31 cellular contexts compared by ENCODE assay signal in genomic region chr20:53270792-53271375, GRCh38.
"Had no signal": no experiment of that assay in that cellular context is flagged by ENCODE, and none has a peak within 500 bp of the region (broad histone marks: within the 10 kb centered on the region; RNA-seq: fewer than 3 reads in every experiment).

No MANE protein-coding gene starts in this region.

- H3K36me3 ChIP-seq: colonic mucosa, esophagus muscularis mucosa, gastroesophageal sphincter, heart right ventricle, neutrophil, pancreas, right atrium auricular region, suprapubic skin, transverse colon, upper lobe of right lung, uterus had no signal

- H3K4me1 Mint-ChIP-seq: immature natural killer cell; memory B cell; natural killer cell; neural crest cell; stimulated activated naive CD8-positive, alpha-beta T cell treated with anti-CD3 and anti-CD28 coated beads, Interleukin-15, amount 100 ng/mL, for 72 hours had no signal

- H3K4me3 Mint-ChIP-seq: dendritic cell treated with granulocyte-macrophage colony-stimulating factor and Interleukin-4, amounts not matched to agents 40 ng/mL and 50 ng/mL, for 4 days; immature natural killer cell; memory B cell; natural killer cell; neural crest cell; stimulated activated naive CD8-positive, alpha-beta T cell treated with anti-CD3 and anti-CD28 coated beads, Interleukin-15, amount 100 ng/mL, for 72 hours had no signal

- DNase-seq: colonic mucosa; effector CD8-positive, alpha-beta T cell; foreskin keratinocyte; heart right ventricle; hippocampal formation; immature natural killer cell; islet precursor cell; natural killer cell; pancreas; stimulated activated CD4-positive, alpha-beta T cell treated with anti-CD3 and anti-CD28 coated beads, Interleukin-12 subunit alpha, Interleukin-12 subunit beta, amount 100 ng/mL, for 4 hours; stimulated activated CD4-positive, alpha-beta T cell treated with anti-CD3 and anti-CD28 coated beads, Interleukin-1b, Interleukin-23, amount 100 ng/mL, for 48 hours; stimulated activated CD4-positive, alpha-beta T cell treated with anti-CD3 and anti-CD28 coated beads, Interleukin-4, amount 100 ng/mL, for 1 hour; stimulated activated CD8-positive, alpha-beta memory T cell treated with anti-CD3 and anti-CD28 coated beads, Interleukin-4, amount 100 ng/mL, for 48 hours; stimulated activated naive CD4-positive, alpha-beta T cell; stimulated activated naive CD8-positive, alpha-beta T cell treated with anti-CD3 and anti-CD28 coated beads, Interleukin-15, amount 100 ng/mL, for 72 hours; transverse colon; upper lobe of right lung; uterus had no signal

- H3K4me3 ChIP-seq: colonic mucosa, esophagus muscularis mucosa, gastroesophageal sphincter, heart right ventricle, lung, pancreas, right atrium auricular region, smooth muscle cell, suprapubic skin, transverse colon, upper lobe of right lung, uterus had no signal

- H3K9me3 Mint-ChIP-seq: dendritic cell treated with granulocyte-macrophage colony-stimulating factor and Interleukin-4, amounts not matched to agents 40 ng/mL and 50 ng/mL, for 4 days; immature natural killer cell; memory B cell; natural killer cell; neural crest cell; stimulated activated naive CD8-positive, alpha-beta T cell treated with anti-CD3 and anti-CD28 coated beads, Interleukin-15, amount 100 ng/mL, for 72 hours had no signal

- H3K4me1 ChIP-seq: colonic mucosa, esophagus muscularis mucosa, foreskin keratinocyte, gastroesophageal sphincter, heart right ventricle, pancreas, right atrium auricular region, transverse colon, upper lobe of right lung, uterus had no signal

- H3K9me3 ChIP-seq: colonic mucosa, esophagus muscularis mucosa, gastroesophageal sphincter, heart right ventricle, neutrophil, pancreas, right atrium auricular region, suprapubic skin, transverse colon, upper lobe of right lung, uterus had no signal

- H3K27me3 ChIP-seq: colonic mucosa, esophagus muscularis mucosa, foreskin keratinocyte, gastroesophageal sphincter, heart right ventricle, neutrophil, pancreas, right atrium auricular region, suprapubic skin, transverse colon, upper lobe of right lung, uterus had no signal

- H3K27me3 Mint-ChIP-seq: dendritic cell treated with granulocyte-macrophage colony-stimulating factor and Interleukin-4, amounts not matched to agents 40 ng/mL and 50 ng/mL, for 4 days; stimulated activated naive CD8-positive, alpha-beta T cell treated with anti-CD3 and anti-CD28 coated beads, Interleukin-15, amount 100 ng/mL, for 72 hours had no signal

- H3K36me3 Mint-ChIP-seq: immature natural killer cell, memory B cell, natural killer cell had no signal

- H3K4me2 ChIP-seq: smooth muscle cell had no signal

- ATAC-seq: foreskin keratinocyte; gastroesophageal sphincter; heart right ventricle; left lobe of liver; natural killer cell; pancreas; sciatic nerve; stimulated activated naive CD8-positive, alpha-beta T cell treated with anti-CD3 and anti-CD28 coated beads, Interleukin-15, amount 100 ng/mL, for 72 hours; upper lobe of right lung had no signal

- H3K27ac ChIP-seq: colonic mucosa, esophagus muscularis mucosa, foreskin keratinocyte, gastroesophageal sphincter, heart right ventricle, neutrophil, pancreas, right atrium auricular region, suprapubic skin, transverse colon, upper lobe of right lung, uterus had no signal

- FAIRE-seq: endothelial cell of umbilical vein, pancreas had no signal

- H3K27ac Mint-ChIP-seq: dendritic cell treated with granulocyte-macrophage colony-stimulating factor and Interleukin-4, amounts not matched to agents 40 ng/mL and 50 ng/mL, for 4 days; immature natural killer cell; memory B cell; natural killer cell; stimulated activated naive CD8-positive, alpha-beta T cell treated with anti-CD3 and anti-CD28 coated beads, Interleukin-15, amount 100 ng/mL, for 72 hours had no signal
